In the genomic region with DNA sequence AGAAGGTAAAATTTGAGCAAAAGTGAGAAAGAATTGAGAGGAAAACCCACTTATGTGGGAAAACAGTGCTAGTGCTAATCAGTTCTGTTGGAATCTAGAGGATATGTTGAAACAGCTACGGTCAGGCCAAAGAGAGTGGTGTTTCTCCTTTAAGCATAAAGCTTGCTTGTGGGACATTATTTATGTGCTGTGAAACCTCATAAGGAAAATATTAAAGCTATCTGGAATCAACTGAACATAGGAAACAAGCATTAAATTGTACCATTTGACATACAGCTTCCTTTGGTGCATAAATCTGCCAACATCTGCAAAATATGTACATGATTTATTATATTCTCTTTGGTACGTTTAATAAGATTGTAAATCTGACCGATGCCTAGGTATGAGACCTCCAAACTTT, we compare ENCODE assay signal across 21 cellular contexts.
DNase-seq lines count a peak whose midpoint lies in the region; ATAC-seq and TF ChIP-seq lines count a peak whose summit lies in the region.
"Had no signal": no experiment of that assay in that cellular context is flagged by ENCODE, and none has a peak within 500 bp of the region (broad histone marks: within the 10 kb centered on the region; RNA-seq: fewer than 3 reads in every experiment).

No MANE protein-coding gene starts in this region.

- intact Hi-C loops in esophagus muscularis mucosa (cut with DNase I) = loop anchor here (5.0 kb wide), 1 partner anchor 113 kb away; no protein-coding TSS in a partner anchor
- intact Hi-C loops in uterus (cut with DNase I; ENCODE audit: low total_unique reads) = loop anchor here (10.0 kb wide), 1 partner anchor 111 kb away; no protein-coding TSS in a partner anchor

- peaks cover 70% of the 10 kb centered on the region for H3K27me3 Mint-ChIP-seq in mesothelial cell of epicardium (ENCODE audit: low read depth)

- H3K27ac ChIP-seq in HEK293 (ENCODE audit: extremely low read depth, low read depth, low read length) = no peak overlapping the region
- H3K27ac ChIP-seq in esophagus muscularis mucosa (replicated peaks in 1 of 4) = no peak overlapping the region
- H3K27ac ChIP-seq in uterus = peak overlapping the region; percentile 71 to 76
- H3K27ac ChIP-seq: BLaER1, SJCRH30 had no signal

- peak overlapping the region; percentile 28 for H3K27ac Mint-ChIP-seq in mesothelial cell of epicardium
- H3K27ac Mint-ChIP-seq: CD4-positive, CD25-positive, alpha-beta regulatory T cell had no signal

- H3K36me3 ChIP-seq in HEK293 (ENCODE audit: control insufficient read depth in 2 of 2, insufficient read depth in 1 of 2, low read length in 2 of 2) = no peaks in the 10 kb centered on the region
- no peaks in the 10 kb centered on the region for H3K36me3 ChIP-seq in esophagus muscularis mucosa
- no peaks in the 10 kb centered on the region for H3K36me3 ChIP-seq in uterus
- H3K36me3 ChIP-seq: BLaER1, HAP-1, SJCRH30 had no signal

- no peaks in the 10 kb centered on the region for H3K9me3 ChIP-seq in HEK293 (ENCODE audit: control insufficient read depth, insufficient read depth, low read depth, low read length)
- no peaks in the 10 kb centered on the region for H3K9me3 ChIP-seq in esophagus muscularis mucosa
- no peaks in the 10 kb centered on the region for H3K9me3 ChIP-seq in uterus
- H3K9me3 ChIP-seq: BLaER1, HAP-1, SJCRH30 had no signal

- 65% methylated on average over 3 of the region's 3 CpGs for WGBS in esophagus muscularis mucosa

- no peaks in the 10 kb centered on the region for H3K36me3 Mint-ChIP-seq in mesothelial cell of epicardium
- H3K36me3 Mint-ChIP-seq: CD4-positive, CD25-positive, alpha-beta regulatory T cell had no signal

- POLR2A ChIA-PET in HEK293 (lab: Yijun Ruan, JAX) = no interaction called here

- peaks cover 0 to 13% (median 0%) of the 10 kb centered on the region in 4 donors for H3K27me3 ChIP-seq in esophagus muscularis mucosa
- no peaks in the 10 kb centered on the region for H3K27me3 ChIP-seq in uterus

- H3K4me1 Mint-ChIP-seq in mesothelial cell of epicardium = peaks cover 53% of the 10 kb centered on the region

- TF ChIP-seq EP300 in esophagus muscularis mucosa (IDR thresholded peaks at IDR 0.05) = no peak

- H3K4me3 Mint-ChIP-seq in mesothelial cell of epicardium = no peak overlapping the region

- DNase-seq in esophagus muscularis mucosa (ENCODE audit: extremely low spot score) (peak; percentile 31), mesothelial cell of epicardium (ENCODE audit: low spot score in 2 of 2, unreplicated experiment in 2 of 2) (no peak), uterus (peak in 1 of 2 donors; percentile 39), NCI-H748 treated with DMSO at 0.1 percent for 48 hours (lab: John Stamatoyannopoulos, UW) (no peak), NOMO-1 (lab: John Stamatoyannopoulos, UW; ENCODE audit: unreplicated experiment in 2 of 2) (no peak)
- DNase-seq: CD4-positive, CD25-positive, alpha-beta regulatory T cell; DND-41; Karpas-422; NCI-H1436; NCI-H187; NCI-H2081 treated with DMSO at 0.1 percent for 48 hours; NCI-H2171; NCI-H226; NCI-H510A; SJCRH30 had no signal

- H3K4me1 ChIP-seq in HEK293 (ENCODE audit: control insufficient read depth, insufficient read depth, low read length) (peaks cover 19% of the 10 kb centered on the region), esophagus muscularis mucosa (peaks cover 0 to 5% (median 2%) of the 10 kb centered on the region in 4 donors), uterus (peaks cover 0 to 6% of the 10 kb centered on the region in 2 donors)
- H3K4me1 ChIP-seq: SJCRH30 had no signal

- CTCF ChIA-PET in HEK293 (lab: Yijun Ruan, JAX) = interaction anchor here (0.6 to 5.7 kb wide), 3 partner anchors 116 to 405 kb away, joined by 3 to 28 read pairs (median 19); no protein-coding TSS in a partner anchor

- TF ChIP-seq CTCF in HEK293 (tag by site-specific recombination; IDR thresholded peaks at IDR 0.05) (no peak), esophagus muscularis mucosa (IDR thresholded peaks at IDR 0.05) (no peak), mesothelial cell of epicardium (IDR thresholded peaks at IDR 0.05; ENCODE audit: unreplicated experiment) (no peak), uterus (IDR thresholded peaks at IDR 0.05) (no peak)

- H3K9me3 Mint-ChIP-seq in mesothelial cell of epicardium = no peaks in the 10 kb centered on the region
- H3K9me3 Mint-ChIP-seq: CD4-positive, CD25-positive, alpha-beta regulatory T cell had no signal

- H3K4me3 ChIP-seq in HEK293 (ENCODE audit: low read depth, low read length) = no peak overlapping the region
- no peak overlapping the region for H3K4me3 ChIP-seq in esophagus muscularis mucosa
- peak overlapping the region; percentile 31 to 35 for H3K4me3 ChIP-seq in uterus
- H3K4me3 ChIP-seq: BLaER1, HAP-1, SJCRH30 had no signal

- no peak for ATAC-seq in HG03432 (IDR thresholded peaks at IDR 0.05; ENCODE audit: unreplicated experiment)
- ATAC-seq: Right ventricle myocardium inferior, SK-N-SH treated with all-trans-retinoic acid at 6 μM for 48 hours had no signal

- no peak for TF ChIP-seq POLR2A in esophagus muscularis mucosa (IDR thresholded peaks at IDR 0.05; ENCODE audit: low read depth)
- TF ChIP-seq POLR2A in uterus (IDR thresholded peaks at IDR 0.05) = no peak

TF ChIP-seq in HEK293, 187 proteins besides CTCF, POLR2A, EP300 and RAD21 (continues in another document):
- no peak for TF ChIP-seq ZNF354C (tag by site-specific recombination; IDR thresholded peaks at IDR 0.05; ENCODE audit: borderline replicate concordance, low read depth)
- TF ChIP-seq ZNF521 (tag by site-specific recombination; IDR thresholded peaks at IDR 0.05) = no peak
- TF ChIP-seq ZBTB8A (tag by site-specific recombination; IDR thresholded peaks at IDR 0.05) = no peak
- no peak for TF ChIP-seq ZNF426 (tag by site-specific recombination; IDR thresholded peaks at IDR 0.05)
- TF ChIP-seq, protein P1, sequence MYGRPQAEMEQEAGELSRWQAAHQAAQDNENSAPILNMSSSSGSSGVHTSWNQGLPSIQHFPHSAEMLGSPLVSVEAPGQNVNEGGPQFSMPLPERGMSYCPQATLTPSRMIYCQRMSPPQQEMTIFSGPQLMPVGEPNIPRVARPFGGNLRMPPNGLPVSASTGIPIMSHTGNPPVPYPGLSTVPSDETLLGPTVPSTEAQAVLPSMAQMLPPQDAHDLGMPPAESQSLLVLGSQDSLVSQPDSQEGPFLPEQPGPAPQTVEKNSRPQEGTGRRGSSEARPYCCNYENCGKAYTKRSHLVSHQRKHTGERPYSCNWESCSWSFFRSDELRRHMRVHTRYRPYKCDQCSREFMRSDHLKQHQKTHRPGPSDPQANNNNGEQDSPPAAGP (tag by site-specific recombination; IDR thresholded peaks at IDR 0.05) = no peak
- TF ChIP-seq ZNF391 (tag by site-specific recombination; IDR thresholded peaks at IDR 0.05; ENCODE audit: borderline replicate concordance, low read depth) = no peak
- no peak for TF ChIP-seq ZNF114 (tag by site-specific recombination; IDR thresholded peaks at IDR 0.05)
- TF ChIP-seq, protein P2, sequence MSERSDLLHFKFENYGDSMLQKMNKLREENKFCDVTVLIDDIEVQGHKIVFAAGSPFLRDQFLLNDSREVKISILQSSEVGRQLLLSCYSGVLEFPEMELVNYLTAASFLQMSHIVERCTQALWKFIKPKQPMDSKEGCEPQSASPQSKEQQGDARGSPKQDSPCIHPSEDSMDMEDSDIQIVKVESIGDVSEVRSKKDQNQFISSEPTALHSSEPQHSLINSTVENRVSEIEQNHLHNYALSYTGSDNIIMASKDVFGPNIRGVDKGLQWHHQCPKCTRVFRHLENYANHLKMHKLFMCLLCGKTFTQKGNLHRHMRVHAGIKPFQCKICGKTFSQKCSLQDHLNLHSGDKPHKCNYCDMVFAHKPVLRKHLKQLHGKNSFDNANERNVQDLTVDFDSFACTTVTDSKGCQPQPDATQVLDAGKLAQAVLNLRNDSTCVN (tag by site-specific recombination; optimal IDR thresholded peaks at IDR 0.05) = no peak
- TF ChIP-seq ZNF621 (tag by site-specific recombination; IDR thresholded peaks at IDR 0.05) = no peak
- no peak for TF ChIP-seq SETDB1 (IDR thresholded peaks at IDR 0.05; ENCODE audit: insufficient read length, low read length)
- TF ChIP-seq ZNF214 (tag by site-specific recombination; IDR thresholded peaks at IDR 0.05; ENCODE audit: borderline replicate concordance) = no peak
- TF ChIP-seq, protein P3, sequence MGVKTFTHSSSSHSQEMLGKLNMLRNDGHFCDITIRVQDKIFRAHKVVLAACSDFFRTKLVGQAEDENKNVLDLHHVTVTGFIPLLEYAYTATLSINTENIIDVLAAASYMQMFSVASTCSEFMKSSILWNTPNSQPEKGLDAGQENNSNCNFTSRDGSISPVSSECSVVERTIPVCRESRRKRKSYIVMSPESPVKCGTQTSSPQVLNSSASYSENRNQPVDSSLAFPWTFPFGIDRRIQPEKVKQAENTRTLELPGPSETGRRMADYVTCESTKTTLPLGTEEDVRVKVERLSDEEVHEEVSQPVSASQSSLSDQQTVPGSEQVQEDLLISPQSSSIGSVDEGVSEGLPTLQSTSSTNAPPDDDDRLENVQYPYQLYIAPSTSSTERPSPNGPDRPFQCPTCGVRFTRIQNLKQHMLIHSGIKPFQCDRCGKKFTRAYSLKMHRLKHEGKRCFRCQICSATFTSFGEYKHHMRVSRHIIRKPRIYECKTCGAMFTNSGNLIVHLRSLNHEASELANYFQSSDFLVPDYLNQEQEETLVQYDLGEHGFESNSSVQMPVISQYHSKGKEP (tag by site-specific recombination; IDR thresholded peaks at IDR 0.05) = peak; percentile 26; the same call in 1 of the 2 replicates
- no peak for TF ChIP-seq ZNF837 (tag by site-specific recombination; IDR thresholded peaks at IDR 0.05)
- no peak for TF ChIP-seq ZNF133 (tag by site-specific recombination; IDR thresholded peaks at IDR 0.05)
- peak; percentile 18; the same call in 1 of the 2 replicates for TF ChIP-seq KLF10 (tag by site-specific recombination; IDR thresholded peaks at IDR 0.05)
- no peak for TF ChIP-seq SP3 (tag by site-specific recombination; IDR thresholded peaks at IDR 0.05)
- TF ChIP-seq ZBTB7A (tag by site-specific recombination; IDR thresholded peaks at IDR 0.05; ENCODE audit: low read depth) = no peak

Comparison
In these comparisons a context has a peak if more than half of its experiments do, and no peak if none do; other contexts are left out.
1. H3K27ac ChIP-seq: peak in uterus (2 of 2); none in HEK293 (single experiment) and esophagus muscularis mucosa (0 of 4).
2. H3K4me3 ChIP-seq: peak in uterus (2 of 2); none in HEK293 (single experiment) and esophagus muscularis mucosa (0 of 4).